Comparison of ENCODE assay signal across 1 cellular context in genomic region chr14:104795468-104795780, GRCh38.
TF ChIP-seq lines count a peak whose summit lies in the region.

Gene AKT1, minus strand, starts transcription at chr14:104795748. Its CDS starts 3,105 bp downstream, at chr14:104792643.

TF ChIP-seq in GM23338, 12 proteins besides CTCF, POLR2A, EP300 and RAD21 (continued from another document):
- TF ChIP-seq ZNF462 (CRISPR knock-in tag; IDR thresholded peaks at IDR 0.05) (no peak), JUNB (IDR thresholded peaks at IDR 0.05; ENCODE audit: unreplicated experiment) (no peak), EZH2 (IDR thresholded peaks at IDR 0.05; ENCODE audit: low read depth, unreplicated experiment) (no peak), EZH2phosphoT487 (IDR thresholded peaks at IDR 0.05; ENCODE audit: unreplicated experiment) (no peak), NANOG (IDR thresholded peaks at IDR 0.05; ENCODE audit: borderline replicate concordance) (no peak), STAT1 (IDR thresholded peaks at IDR 0.05; ENCODE audit: unreplicated experiment) (no peak), ZNF331 (CRISPR knock-in tag; IDR thresholded peaks at IDR 0.05; ENCODE audit: low read depth) (no peak), ETS1 (IDR thresholded peaks at IDR 0.05) (no peak), REST (IDR thresholded peaks at IDR 0.05; ENCODE audit: unreplicated experiment) (no peak), ZNF114 (CRISPR knock-in tag; IDR thresholded peaks at IDR 0.05) (no peak)
TF ChIP-seq in GM23338: peak in this region for 0.
